ENCODE assay signal across 3 cellular contexts in the genomic region with DNA sequence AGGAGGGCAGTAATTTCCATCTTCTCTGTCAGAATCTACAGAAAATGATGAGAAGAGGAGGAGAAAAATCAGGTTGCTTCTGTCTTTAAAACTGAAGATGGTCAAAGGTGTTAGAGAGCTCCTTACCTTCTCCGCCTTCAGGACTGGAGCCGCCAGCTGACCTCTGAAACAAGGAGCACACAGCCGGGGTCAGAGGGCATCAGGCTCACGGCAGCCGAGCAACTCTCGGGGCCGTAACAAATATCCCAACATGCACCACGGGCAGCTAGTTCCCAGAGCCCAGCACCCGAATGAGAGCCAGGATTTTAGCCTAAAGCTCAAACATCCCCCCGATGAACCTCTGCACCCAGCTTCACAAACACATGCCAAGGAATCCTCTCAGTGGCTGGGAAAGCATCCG.
TF ChIP-seq lines count a peak whose summit lies in the region.

No MANE protein-coding gene starts in this region.

TF ChIP-seq in GM23338, 12 proteins besides CTCF, POLR2A, EP300 and RAD21 (continued from another document and continues in another):
- TF ChIP-seq, protein P1, sequence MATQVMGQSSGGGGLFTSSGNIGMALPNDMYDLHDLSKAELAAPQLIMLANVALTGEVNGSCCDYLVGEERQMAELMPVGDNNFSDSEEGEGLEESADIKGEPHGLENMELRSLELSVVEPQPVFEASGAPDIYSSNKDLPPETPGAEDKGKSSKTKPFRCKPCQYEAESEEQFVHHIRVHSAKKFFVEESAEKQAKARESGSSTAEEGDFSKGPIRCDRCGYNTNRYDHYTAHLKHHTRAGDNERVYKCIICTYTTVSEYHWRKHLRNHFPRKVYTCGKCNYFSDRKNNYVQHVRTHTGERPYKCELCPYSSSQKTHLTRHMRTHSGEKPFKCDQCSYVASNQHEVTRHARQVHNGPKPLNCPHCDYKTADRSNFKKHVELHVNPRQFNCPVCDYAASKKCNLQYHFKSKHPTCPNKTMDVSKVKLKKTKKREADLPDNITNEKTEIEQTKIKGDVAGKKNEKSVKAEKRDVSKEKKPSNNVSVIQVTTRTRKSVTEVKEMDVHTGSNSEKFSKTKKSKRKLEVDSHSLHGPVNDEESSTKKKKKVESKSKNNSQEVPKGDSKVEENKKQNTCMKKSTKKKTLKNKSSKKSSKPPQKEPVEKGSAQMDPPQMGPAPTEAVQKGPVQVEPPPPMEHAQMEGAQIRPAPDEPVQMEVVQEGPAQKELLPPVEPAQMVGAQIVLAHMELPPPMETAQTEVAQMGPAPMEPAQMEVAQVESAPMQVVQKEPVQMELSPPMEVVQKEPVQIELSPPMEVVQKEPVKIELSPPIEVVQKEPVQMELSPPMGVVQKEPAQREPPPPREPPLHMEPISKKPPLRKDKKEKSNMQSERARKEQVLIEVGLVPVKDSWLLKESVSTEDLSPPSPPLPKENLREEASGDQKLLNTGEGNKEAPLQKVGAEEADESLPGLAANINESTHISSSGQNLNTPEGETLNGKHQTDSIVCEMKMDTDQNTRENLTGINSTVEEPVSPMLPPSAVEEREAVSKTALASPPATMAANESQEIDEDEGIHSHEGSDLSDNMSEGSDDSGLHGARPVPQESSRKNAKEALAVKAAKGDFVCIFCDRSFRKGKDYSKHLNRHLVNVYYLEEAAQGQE (IDR thresholded peaks at IDR 0.05; ENCODE audit: unreplicated experiment), result no peak
- TF ChIP-seq ZNF331 (CRISPR knock-in tag; IDR thresholded peaks at IDR 0.05; ENCODE audit: low read depth) (no peak), EZH2 (IDR thresholded peaks at IDR 0.05; ENCODE audit: low read depth, unreplicated experiment) (no peak), EZH2phosphoT487 (IDR thresholded peaks at IDR 0.05; ENCODE audit: unreplicated experiment) (no peak), POLR2AphosphoS5 (IDR thresholded peaks at IDR 0.05; ENCODE audit: low read depth) (no peak), JUNB (IDR thresholded peaks at IDR 0.05; ENCODE audit: unreplicated experiment) (no peak)
- TF ChIP-seq, protein P2, sequence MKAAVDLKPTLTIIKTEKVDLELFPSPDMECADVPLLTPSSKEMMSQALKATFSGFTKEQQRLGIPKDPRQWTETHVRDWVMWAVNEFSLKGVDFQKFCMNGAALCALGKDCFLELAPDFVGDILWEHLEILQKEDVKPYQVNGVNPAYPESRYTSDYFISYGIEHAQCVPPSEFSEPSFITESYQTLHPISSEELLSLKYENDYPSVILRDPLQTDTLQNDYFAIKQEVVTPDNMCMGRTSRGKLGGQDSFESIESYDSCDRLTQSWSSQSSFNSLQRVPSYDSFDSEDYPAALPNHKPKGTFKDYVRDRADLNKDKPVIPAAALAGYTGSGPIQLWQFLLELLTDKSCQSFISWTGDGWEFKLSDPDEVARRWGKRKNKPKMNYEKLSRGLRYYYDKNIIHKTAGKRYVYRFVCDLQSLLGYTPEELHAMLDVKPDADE (IDR thresholded peaks at IDR 0.05), result no peak

TF ChIP-seq in WTC11, 78 proteins besides CTCF, POLR2A, EP300 and RAD21 (continued from another document and continues in another):
- TF ChIP-seq, protein P3, sequence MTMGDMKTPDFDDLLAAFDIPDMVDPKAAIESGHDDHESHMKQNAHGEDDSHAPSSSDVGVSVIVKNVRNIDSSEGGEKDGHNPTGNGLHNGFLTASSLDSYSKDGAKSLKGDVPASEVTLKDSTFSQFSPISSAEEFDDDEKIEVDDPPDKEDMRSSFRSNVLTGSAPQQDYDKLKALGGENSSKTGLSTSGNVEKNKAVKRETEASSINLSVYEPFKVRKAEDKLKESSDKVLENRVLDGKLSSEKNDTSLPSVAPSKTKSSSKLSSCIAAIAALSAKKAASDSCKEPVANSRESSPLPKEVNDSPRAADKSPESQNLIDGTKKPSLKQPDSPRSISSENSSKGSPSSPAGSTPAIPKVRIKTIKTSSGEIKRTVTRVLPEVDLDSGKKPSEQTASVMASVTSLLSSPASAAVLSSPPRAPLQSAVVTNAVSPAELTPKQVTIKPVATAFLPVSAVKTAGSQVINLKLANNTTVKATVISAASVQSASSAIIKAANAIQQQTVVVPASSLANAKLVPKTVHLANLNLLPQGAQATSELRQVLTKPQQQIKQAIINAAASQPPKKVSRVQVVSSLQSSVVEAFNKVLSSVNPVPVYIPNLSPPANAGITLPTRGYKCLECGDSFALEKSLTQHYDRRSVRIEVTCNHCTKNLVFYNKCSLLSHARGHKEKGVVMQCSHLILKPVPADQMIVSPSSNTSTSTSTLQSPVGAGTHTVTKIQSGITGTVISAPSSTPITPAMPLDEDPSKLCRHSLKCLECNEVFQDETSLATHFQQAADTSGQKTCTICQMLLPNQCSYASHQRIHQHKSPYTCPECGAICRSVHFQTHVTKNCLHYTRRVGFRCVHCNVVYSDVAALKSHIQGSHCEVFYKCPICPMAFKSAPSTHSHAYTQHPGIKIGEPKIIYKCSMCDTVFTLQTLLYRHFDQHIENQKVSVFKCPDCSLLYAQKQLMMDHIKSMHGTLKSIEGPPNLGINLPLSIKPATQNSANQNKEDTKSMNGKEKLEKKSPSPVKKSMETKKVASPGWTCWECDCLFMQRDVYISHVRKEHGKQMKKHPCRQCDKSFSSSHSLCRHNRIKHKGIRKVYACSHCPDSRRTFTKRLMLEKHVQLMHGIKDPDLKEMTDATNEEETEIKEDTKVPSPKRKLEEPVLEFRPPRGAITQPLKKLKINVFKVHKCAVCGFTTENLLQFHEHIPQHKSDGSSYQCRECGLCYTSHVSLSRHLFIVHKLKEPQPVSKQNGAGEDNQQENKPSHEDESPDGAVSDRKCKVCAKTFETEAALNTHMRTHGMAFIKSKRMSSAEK (CRISPR knock-in tag; IDR thresholded peaks at IDR 0.05; ENCODE audit: borderline replicate concordance), result no peak
- TF ChIP-seq, protein P4, sequence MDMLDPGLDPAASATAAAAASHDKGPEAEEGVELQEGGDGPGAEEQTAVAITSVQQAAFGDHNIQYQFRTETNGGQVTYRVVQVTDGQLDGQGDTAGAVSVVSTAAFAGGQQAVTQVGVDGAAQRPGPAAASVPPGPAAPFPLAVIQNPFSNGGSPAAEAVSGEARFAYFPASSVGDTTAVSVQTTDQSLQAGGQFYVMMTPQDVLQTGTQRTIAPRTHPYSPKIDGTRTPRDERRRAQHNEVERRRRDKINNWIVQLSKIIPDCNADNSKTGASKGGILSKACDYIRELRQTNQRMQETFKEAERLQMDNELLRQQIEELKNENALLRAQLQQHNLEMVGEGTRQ (CRISPR knock-in tag; IDR thresholded peaks at IDR 0.05), result no peak
- TF ChIP-seq, protein P5, sequence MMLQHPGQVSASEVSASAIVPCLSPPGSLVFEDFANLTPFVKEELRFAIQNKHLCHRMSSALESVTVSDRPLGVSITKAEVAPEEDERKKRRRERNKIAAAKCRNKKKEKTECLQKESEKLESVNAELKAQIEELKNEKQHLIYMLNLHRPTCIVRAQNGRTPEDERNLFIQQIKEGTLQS (CRISPR knock-in tag; conservative IDR thresholded peaks at IDR 0.05), result no peak
- TF ChIP-seq RORB (CRISPR knock-in tag; IDR thresholded peaks at IDR 0.05) (no peak), CREB1 (CRISPR knock-in tag; IDR thresholded peaks at IDR 0.05) (no peak), RELA (CRISPR knock-in tag; IDR thresholded peaks at IDR 0.05; ENCODE audit: borderline replicate concordance) (no peak)
- TF ChIP-seq, protein P6, sequence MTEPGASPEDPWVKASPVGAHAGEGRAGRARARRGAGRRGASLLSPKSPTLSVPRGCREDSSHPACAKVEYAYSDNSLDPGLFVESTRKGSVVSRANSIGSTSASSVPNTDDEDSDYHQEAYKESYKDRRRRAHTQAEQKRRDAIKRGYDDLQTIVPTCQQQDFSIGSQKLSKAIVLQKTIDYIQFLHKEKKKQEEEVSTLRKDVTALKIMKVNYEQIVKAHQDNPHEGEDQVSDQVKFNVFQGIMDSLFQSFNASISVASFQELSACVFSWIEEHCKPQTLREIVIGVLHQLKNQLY (CRISPR knock-in tag; IDR thresholded peaks at IDR 0.05), result no peak

TF ChIP-seq in liver, 16 proteins besides CTCF, POLR2A, EP300 and RAD21 (continued from another document):
- TF ChIP-seq, protein P5 (IDR thresholded peaks at IDR 0.05), result no peak
- TF ChIP-seq FOXA2 (IDR thresholded peaks at IDR 0.05), result no peak
